Comparison of ENCODE assay signal across 1 cellular context in genomic region chr1:103561612-103562395, GRCh38.
TF ChIP-seq lines count a peak whose summit lies in the region.

No MANE protein-coding gene starts in this region.

TF ChIP-seq in GM12878, 131 proteins besides CTCF, POLR2A, EP300 and RAD21 (continued from another document and continues in another):
- TF ChIP-seq SKIL (IDR thresholded peaks at IDR 0.05; ENCODE audit: low read depth, poor library complexity, severe bottlenecking): no peak
- no peak for TF ChIP-seq CBX3 (IDR thresholded peaks at IDR 0.05; ENCODE audit: borderline replicate concordance, low read depth)
- no peak for TF ChIP-seq ZSCAN29 (IDR thresholded peaks at IDR 0.05)
- TF ChIP-seq STAT1 (conservative IDR thresholded peaks at IDR 0.05): no peak
- TF ChIP-seq, protein P1, sequence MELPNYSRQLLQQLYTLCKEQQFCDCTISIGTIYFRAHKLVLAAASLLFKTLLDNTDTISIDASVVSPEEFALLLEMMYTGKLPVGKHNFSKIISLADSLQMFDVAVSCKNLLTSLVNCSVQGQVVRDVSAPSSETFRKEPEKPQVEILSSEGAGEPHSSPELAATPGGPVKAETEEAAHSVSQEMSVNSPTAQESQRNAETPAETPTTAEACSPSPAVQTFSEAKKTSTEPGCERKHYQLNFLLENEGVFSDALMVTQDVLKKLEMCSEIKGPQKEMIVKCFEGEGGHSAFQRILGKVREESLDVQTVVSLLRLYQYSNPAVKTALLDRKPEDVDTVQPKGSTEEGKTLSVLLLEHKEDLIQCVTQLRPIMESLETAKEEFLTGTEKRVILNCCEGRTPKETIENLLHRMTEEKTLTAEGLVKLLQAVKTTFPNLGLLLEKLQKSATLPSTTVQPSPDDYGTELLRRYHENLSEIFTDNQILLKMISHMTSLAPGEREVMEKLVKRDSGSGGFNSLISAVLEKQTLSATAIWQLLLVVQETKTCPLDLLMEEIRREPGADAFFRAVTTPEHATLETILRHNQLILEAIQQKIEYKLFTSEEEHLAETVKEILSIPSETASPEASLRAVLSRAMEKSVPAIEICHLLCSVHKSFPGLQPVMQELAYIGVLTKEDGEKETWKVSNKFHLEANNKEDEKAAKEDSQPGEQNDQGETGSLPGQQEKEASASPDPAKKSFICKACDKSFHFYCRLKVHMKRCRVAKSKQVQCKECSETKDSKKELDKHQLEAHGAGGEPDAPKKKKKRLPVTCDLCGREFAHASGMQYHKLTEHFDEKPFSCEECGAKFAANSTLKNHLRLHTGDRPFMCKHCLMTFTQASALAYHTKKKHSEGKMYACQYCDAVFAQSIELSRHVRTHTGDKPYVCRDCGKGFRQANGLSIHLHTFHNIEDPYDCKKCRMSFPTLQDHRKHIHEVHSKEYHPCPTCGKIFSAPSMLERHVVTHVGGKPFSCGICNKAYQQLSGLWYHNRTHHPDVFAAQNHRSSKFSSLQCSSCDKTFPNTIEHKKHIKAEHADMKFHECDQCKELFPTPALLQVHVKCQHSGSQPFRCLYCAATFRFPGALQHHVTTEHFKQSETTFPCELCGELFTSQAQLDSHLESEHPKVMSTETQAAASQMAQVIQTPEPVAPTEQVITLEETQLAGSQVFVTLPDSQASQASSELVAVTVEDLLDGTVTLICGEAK (IDR thresholded peaks at IDR 0.05; ENCODE audit: borderline replicate concordance): no peak
- TF ChIP-seq RAD51 (IDR thresholded peaks at IDR 0.05): peak; percentile 68
- 0 out of 4 replicates have a peak, but pooled peaks of 1 of the 2 experiments have one; percentile 32 for TF ChIP-seq BHLHE40 (IDR thresholded peaks at IDR 0.05; ENCODE audit: borderline replicate concordance in 1 of 2, low read depth in 2 of 2, low read length in 1 of 2)
- TF ChIP-seq, protein P2, sequence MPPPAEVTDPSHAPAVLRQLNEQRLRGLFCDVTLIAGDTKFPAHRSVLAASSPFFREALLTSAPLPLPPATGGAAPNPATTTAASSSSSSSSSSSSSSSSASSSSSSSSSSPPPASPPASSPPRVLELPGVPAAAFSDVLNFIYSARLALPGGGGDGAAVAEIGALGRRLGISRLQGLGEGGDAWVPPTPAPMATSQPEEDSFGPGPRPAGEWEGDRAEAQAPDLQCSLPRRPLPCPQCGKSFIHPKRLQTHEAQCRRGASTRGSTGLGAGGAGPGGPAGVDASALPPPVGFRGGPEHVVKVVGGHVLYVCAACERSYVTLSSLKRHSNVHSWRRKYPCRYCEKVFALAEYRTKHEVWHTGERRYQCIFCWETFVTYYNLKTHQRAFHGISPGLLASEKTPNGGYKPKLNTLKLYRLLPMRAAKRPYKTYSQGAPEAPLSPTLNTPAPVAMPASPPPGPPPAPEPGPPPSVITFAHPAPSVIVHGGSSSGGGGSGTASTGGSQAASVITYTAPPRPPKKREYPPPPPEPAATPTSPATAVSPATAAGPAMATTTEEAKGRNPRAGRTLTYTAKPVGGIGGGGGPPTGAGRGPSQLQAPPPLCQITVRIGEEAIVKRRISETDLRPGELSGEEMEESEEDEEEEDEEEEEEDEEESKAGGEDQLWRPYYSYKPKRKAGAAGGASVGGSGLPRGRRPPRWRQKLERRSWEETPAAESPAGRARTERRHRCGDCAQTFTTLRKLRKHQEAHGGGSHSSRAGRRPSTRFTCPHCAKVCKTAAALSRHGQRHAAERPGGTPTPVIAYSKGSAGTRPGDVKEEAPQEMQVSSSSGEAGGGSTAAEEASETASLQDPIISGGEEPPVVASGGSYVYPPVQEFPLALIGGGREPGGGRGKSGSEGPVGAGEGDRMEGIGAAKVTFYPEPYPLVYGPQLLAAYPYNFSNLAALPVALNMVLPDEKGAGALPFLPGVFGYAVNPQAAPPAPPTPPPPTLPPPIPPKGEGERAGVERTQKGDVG (CRISPR knock-in tag; IDR thresholded peaks at IDR 0.05): no peak
- TF ChIP-seq RBBP5 (conservative IDR thresholded peaks at IDR 0.05): no peak
- TF ChIP-seq CHD1 (IDR thresholded peaks at IDR 0.05; ENCODE audit: low read depth, low read length): no peak
- no peak for TF ChIP-seq SIX5 (IDR thresholded peaks at IDR 0.05; ENCODE audit: low read depth, low read length, severe bottlenecking)
- TF ChIP-seq SREBF2 (IDR thresholded peaks at IDR 0.05; ENCODE audit: low read length): no peak
- TF ChIP-seq, protein P3, sequence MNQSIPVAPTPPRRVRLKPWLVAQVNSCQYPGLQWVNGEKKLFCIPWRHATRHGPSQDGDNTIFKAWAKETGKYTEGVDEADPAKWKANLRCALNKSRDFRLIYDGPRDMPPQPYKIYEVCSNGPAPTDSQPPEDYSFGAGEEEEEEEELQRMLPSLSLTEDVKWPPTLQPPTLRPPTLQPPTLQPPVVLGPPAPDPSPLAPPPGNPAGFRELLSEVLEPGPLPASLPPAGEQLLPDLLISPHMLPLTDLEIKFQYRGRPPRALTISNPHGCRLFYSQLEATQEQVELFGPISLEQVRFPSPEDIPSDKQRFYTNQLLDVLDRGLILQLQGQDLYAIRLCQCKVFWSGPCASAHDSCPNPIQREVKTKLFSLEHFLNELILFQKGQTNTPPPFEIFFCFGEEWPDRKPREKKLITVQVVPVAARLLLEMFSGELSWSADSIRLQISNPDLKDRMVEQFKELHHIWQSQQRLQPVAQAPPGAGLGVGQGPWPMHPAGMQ (IDR thresholded peaks at IDR 0.05; ENCODE audit: borderline replicate concordance): no peak
- no peak for TF ChIP-seq ZNF207 (IDR thresholded peaks at IDR 0.05; ENCODE audit: borderline replicate concordance)
- TF ChIP-seq, protein P4, sequence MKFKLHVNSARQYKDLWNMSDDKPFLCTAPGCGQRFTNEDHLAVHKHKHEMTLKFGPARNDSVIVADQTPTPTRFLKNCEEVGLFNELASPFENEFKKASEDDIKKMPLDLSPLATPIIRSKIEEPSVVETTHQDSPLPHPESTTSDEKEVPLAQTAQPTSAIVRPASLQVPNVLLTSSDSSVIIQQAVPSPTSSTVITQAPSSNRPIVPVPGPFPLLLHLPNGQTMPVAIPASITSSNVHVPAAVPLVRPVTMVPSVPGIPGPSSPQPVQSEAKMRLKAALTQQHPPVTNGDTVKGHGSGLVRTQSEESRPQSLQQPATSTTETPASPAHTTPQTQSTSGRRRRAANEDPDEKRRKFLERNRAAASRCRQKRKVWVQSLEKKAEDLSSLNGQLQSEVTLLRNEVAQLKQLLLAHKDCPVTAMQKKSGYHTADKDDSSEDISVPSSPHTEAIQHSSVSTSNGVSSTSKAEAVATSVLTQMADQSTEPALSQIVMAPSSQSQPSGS (IDR thresholded peaks at IDR 0.05; ENCODE audit: low read length): peak; percentile 32; the same call in 1 of the 2 replicates
- no peak for TF ChIP-seq ATF7 (IDR thresholded peaks at IDR 0.05; ENCODE audit: low read depth)
- TF ChIP-seq MTA3 (IDR thresholded peaks at IDR 0.05; ENCODE audit: borderline replicate concordance, low read length): no peak
- TF ChIP-seq, protein P5, sequence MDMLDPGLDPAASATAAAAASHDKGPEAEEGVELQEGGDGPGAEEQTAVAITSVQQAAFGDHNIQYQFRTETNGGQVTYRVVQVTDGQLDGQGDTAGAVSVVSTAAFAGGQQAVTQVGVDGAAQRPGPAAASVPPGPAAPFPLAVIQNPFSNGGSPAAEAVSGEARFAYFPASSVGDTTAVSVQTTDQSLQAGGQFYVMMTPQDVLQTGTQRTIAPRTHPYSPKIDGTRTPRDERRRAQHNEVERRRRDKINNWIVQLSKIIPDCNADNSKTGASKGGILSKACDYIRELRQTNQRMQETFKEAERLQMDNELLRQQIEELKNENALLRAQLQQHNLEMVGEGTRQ (IDR thresholded peaks at IDR 0.05; ENCODE audit: borderline replicate concordance, low read depth, low read length): no peak
- TF ChIP-seq FOXM1 (IDR thresholded peaks at IDR 0.05; ENCODE audit: low read depth, low read length): no peak
- no peak for TF ChIP-seq ETV6 (conservative IDR thresholded peaks at IDR 0.05 in 1 of 2, IDR thresholded peaks at IDR 0.05 in 1 of 2; ENCODE audit: borderline replicate concordance in 1 of 2, low read depth in 1 of 2)
- no peak for TF ChIP-seq E2F8 (IDR thresholded peaks at IDR 0.05; ENCODE audit: low read depth, partially characterized antibody)
- no peak for TF ChIP-seq YBX1 (IDR thresholded peaks at IDR 0.05)
- no peak for TF ChIP-seq PKNOX1 (IDR thresholded peaks at IDR 0.05)
- no peak for TF ChIP-seq RFX5 (IDR thresholded peaks at IDR 0.05; ENCODE audit: low read depth, low read length)
- TF ChIP-seq JUND (IDR thresholded peaks at IDR 0.05; ENCODE audit: low read depth, low read length): no peak
- TF ChIP-seq RCOR1 (conservative IDR thresholded peaks at IDR 0.05; ENCODE audit: low read depth, low read length): no peak
- TF ChIP-seq BRCA1 (IDR thresholded peaks at IDR 0.05; ENCODE audit: low read depth, low read length): no peak
- no peak for TF ChIP-seq MTA2 (IDR thresholded peaks at IDR 0.05; ENCODE audit: low read depth)
- TF ChIP-seq CHD2 (IDR thresholded peaks at IDR 0.05; ENCODE audit: borderline replicate concordance, low read depth, low read length): no peak
- no peak for TF ChIP-seq CREB1 (IDR thresholded peaks at IDR 0.05; ENCODE audit: low read depth)
- TF ChIP-seq MEF2A (IDR thresholded peaks at IDR 0.05; ENCODE audit: insufficient read depth, low read depth, low read length): peak; percentile 53; the same call in 1 of the 2 replicates
- no peak for TF ChIP-seq KDM1A (IDR thresholded peaks at IDR 0.05; ENCODE audit: borderline replicate concordance)
- no peak for TF ChIP-seq ZNF384 (IDR thresholded peaks at IDR 0.05; ENCODE audit: borderline replicate concordance, low read depth, low read length)
- TF ChIP-seq SP1 (IDR thresholded peaks at IDR 0.05; ENCODE audit: low read depth, low read length): no peak
- TF ChIP-seq IKZF2 (IDR thresholded peaks at IDR 0.05): no peak
- TF ChIP-seq USF1 (IDR thresholded peaks at IDR 0.05; ENCODE audit: borderline replicate concordance, extremely low read length, insufficient read depth, low read depth, low read length): no peak
- no peak for TF ChIP-seq SMC3 (IDR thresholded peaks at IDR 0.05; ENCODE audit: borderline replicate concordance, low read length)
- TF ChIP-seq, protein P6, sequence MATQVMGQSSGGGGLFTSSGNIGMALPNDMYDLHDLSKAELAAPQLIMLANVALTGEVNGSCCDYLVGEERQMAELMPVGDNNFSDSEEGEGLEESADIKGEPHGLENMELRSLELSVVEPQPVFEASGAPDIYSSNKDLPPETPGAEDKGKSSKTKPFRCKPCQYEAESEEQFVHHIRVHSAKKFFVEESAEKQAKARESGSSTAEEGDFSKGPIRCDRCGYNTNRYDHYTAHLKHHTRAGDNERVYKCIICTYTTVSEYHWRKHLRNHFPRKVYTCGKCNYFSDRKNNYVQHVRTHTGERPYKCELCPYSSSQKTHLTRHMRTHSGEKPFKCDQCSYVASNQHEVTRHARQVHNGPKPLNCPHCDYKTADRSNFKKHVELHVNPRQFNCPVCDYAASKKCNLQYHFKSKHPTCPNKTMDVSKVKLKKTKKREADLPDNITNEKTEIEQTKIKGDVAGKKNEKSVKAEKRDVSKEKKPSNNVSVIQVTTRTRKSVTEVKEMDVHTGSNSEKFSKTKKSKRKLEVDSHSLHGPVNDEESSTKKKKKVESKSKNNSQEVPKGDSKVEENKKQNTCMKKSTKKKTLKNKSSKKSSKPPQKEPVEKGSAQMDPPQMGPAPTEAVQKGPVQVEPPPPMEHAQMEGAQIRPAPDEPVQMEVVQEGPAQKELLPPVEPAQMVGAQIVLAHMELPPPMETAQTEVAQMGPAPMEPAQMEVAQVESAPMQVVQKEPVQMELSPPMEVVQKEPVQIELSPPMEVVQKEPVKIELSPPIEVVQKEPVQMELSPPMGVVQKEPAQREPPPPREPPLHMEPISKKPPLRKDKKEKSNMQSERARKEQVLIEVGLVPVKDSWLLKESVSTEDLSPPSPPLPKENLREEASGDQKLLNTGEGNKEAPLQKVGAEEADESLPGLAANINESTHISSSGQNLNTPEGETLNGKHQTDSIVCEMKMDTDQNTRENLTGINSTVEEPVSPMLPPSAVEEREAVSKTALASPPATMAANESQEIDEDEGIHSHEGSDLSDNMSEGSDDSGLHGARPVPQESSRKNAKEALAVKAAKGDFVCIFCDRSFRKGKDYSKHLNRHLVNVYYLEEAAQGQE (IDR thresholded peaks at IDR 0.05; ENCODE audit: low read depth, low read length): no peak
